In the genomic region with DNA sequence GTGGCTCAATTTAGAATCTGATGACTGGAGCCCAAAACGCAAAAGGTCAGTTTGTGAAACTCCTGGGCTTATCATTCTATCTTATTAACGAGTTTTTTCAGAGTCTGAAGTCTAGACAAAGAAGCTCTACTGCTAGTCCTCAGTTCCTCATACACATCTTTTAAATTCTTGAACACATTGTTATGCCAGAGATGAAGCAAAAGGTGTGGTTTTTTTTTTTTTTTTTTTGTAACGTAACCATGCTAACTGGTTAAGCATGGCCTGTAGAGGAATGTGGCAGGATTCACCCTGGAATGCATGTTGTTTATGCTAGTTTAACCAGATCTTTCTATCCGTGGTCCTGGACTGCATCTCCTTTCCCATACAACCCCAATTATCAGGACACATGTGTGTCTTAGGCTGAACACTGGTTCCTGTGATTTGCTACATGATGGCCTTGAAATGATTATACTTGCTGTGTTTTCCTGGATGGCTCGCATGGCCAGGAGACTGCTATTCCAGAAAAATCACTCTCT, we compare ENCODE assay signal across 13 cellular contexts.
"Had no signal": no experiment of that assay in that cellular context is flagged by ENCODE, and none has a peak within 500 bp of the region (broad histone marks: within the 10 kb centered on the region; RNA-seq: fewer than 3 reads in every experiment).

No MANE protein-coding gene starts in this region.

- H3K27me3 ChIP-seq: ascending aorta, ovary had no signal

- H3K4me3 ChIP-seq: ascending aorta, ovary had no signal

- H3K36me3 Mint-ChIP-seq: activated naive CD8-positive, alpha-beta T cell had no signal

- H3K9me3 Mint-ChIP-seq: endodermal cell; stimulated activated naive CD8-positive, alpha-beta T cell treated with anti-CD3 and anti-CD28 coated beads, Interleukin-15, Interleukin-2, amounts not matched to agents 100 ng/mL and 50 ng/mL, for 24 hours had no signal

- H3K4me3 Mint-ChIP-seq: activated naive CD8-positive, alpha-beta T cell; endodermal cell; stimulated activated naive CD8-positive, alpha-beta T cell treated with anti-CD3 and anti-CD28 coated beads, Interleukin-15, Interleukin-2, amounts not matched to agents 100 ng/mL and 50 ng/mL, for 24 hours had no signal

- H3K27ac Mint-ChIP-seq: activated naive CD8-positive, alpha-beta T cell; endodermal cell; stimulated activated naive CD8-positive, alpha-beta T cell treated with anti-CD3 and anti-CD28 coated beads, Interleukin-15, Interleukin-2, amounts not matched to agents 100 ng/mL and 50 ng/mL, for 24 hours had no signal

- H3K36me3 ChIP-seq: ascending aorta, ovary had no signal

- H3K4me1 ChIP-seq: ascending aorta had no signal

- DNase-seq: activated CD4-positive, alpha-beta T cell treated with anti-CD3 and anti-CD28 coated beads, Interleukin-2, amount 50 U/mL, for 4 hours; activated effector memory CD4-positive, alpha-beta T cell treated with anti-CD3 and anti-CD28 coated beads, Interleukin-2, amount 50 U/mL, for 16 hours; activated T-cell treated with anti-CD3 and anti-CD28 coated beads, Interleukin-2, amount 50 U/mL, for 1 hour; endodermal cell; erythroblast; glutamatergic neuron; left ventricle myocardium superior; ovary; stimulated activated CD4-positive, alpha-beta T cell treated with anti-CD3 and anti-CD28 coated beads, Interleukin-15, amount 100 ng/mL, for 24 hours; stimulated activated CD4-positive, alpha-beta T cell treated with anti-CD3 and anti-CD28 coated beads, Interleukin-4, amount 100 ng/mL, for 24 hours had no signal

- ATAC-seq: left ventricle myocardium superior had no signal

- H3K27ac ChIP-seq: ascending aorta, ovary had no signal

- H3K9me3 ChIP-seq: ascending aorta, ovary had no signal
